ENCODE assay signal across 13 cellular contexts in genomic region chr12:50514526-50515276, GRCh38. TPM values are rescaled to one million over a fixed set of nuclear protein-coding genes. Genes with fewer than 3 reads are reported as not detected.
DNase-seq lines count a peak whose midpoint lies in the region; ATAC-seq, FAIRE-seq and TF ChIP-seq lines count a peak whose summit lies in the region.
"Had no signal": no experiment of that assay in that cellular context is flagged by ENCODE, and none has a peak within 500 bp of the region (broad histone marks: within the 10 kb centered on the region; RNA-seq: fewer than 3 reads in every experiment).

No MANE protein-coding gene starts in this region.

- H4K20me1 ChIP-seq in DND-41 (ENCODE audit: insufficient read depth, low read length) = peaks cover 15% of the 10 kb centered on the region; the same call in 1 of the 2 replicates

- H3K27ac Mint-ChIP-seq in activated CD4-positive, alpha-beta memory T cell treated with anti-CD3 and anti-CD28 coated beads for 36 hours = peak overlapping the region; percentile 68
- H3K27ac Mint-ChIP-seq in naive thymus-derived CD4-positive, alpha-beta T cell = peak overlapping the region in 7 of 9 donors; percentile 65 to 96 (median 93)

- no peaks in the 10 kb centered on the region for H3K9me3 ChIP-seq in DND-41 (ENCODE audit: insufficient read depth, low read length, severe bottlenecking)
- no peaks in the 10 kb centered on the region for H3K9me3 ChIP-seq in naive thymus-derived CD4-positive, alpha-beta T cell (ENCODE audit: control insufficient read depth in 2 of 3, low read length in 3 of 3)
- H3K9me3 ChIP-seq: gastrocnemius medialis had no signal

- CTCF ChIA-PET in activated CD4-positive, alpha-beta memory T cell treated with anti-CD3 and anti-CD28 coated beads for 36 hours (lab: Charles Lee) = interaction anchor here (1.8 to 2.1 kb wide), 2 partner anchors 10 to 123 kb away, joined by 5 to 12 read pairs; partner anchors contain the start of gene DIP2B
- CTCF ChIA-PET in naive thymus-derived CD4-positive, alpha-beta T cell (lab: Charles Lee) = interaction anchor here (0.6 to 1.6 kb wide), 3 partner anchors 9 to 48 kb away, joined by 3 to 8 read pairs (median 4); partner anchors contain the start of gene DIP2B

- intact Hi-C loops in activated CD4-positive, alpha-beta memory T cell treated with anti-CD3 and anti-CD28 coated beads for 36 hours (cut with micrococcal nuclease) = loop anchor here (5.0 kb wide), 1 partner anchor 43 kb away; no protein-coding TSS in a partner anchor
- intact Hi-C loops in naive thymus-derived CD4-positive, alpha-beta T cell (cut with micrococcal nuclease) = loop anchor here (1.0 to 2.0 kb wide), 2 partner anchors 18 to 250 kb away; partner anchors contain the start of gene ATF1 (in 1 of the 2)
- intact Hi-C loops in lower leg skin (cut with DNase I; ENCODE audit: low total_unique reads) = no loop called here

- no peak for TF ChIP-seq POLR2A in lower leg skin (IDR thresholded peaks at IDR 0.05)

- H3K4me2 ChIP-seq in DND-41 (ENCODE audit: insufficient read depth, low read length) = no peak overlapping the region

- H3K4me1 Mint-ChIP-seq in activated CD4-positive, alpha-beta memory T cell treated with anti-CD3 and anti-CD28 coated beads for 36 hours (ENCODE audit: low read depth) = peaks cover 46% of the 10 kb centered on the region
- H3K4me1 Mint-ChIP-seq in naive thymus-derived CD4-positive, alpha-beta T cell = peaks cover 45 to 63% (median 51%) of the 10 kb centered on the region in 7 donors

- no peak for TF ChIP-seq CTCF in DND-41 (IDR thresholded peaks at IDR 0.05; ENCODE audit: borderline replicate concordance, extremely low read depth, low read length, poor library complexity, severe bottlenecking)
- TF ChIP-seq CTCF in lower leg skin (IDR thresholded peaks at IDR 0.05) = no peak

- no peak overlapping the region for H3K4me3 Mint-ChIP-seq in activated CD4-positive, alpha-beta memory T cell treated with anti-CD3 and anti-CD28 coated beads for 36 hours
- peak overlapping the region; percentile 73 to 90 (median 78) for H3K4me3 Mint-ChIP-seq in naive thymus-derived CD4-positive, alpha-beta T cell

- H3K9ac ChIP-seq in DND-41 (ENCODE audit: low read depth, low read length) = no peak overlapping the region

- no peak for FAIRE-seq in urothelium cell line (lab: Jason Lieb, UNC)

- H3K27ac ChIP-seq in DND-41 (ENCODE audit: low read length) = no peak overlapping the region
- peak overlapping the region; percentile 50 for H3K27ac ChIP-seq in naive thymus-derived CD4-positive, alpha-beta T cell (ENCODE audit: low read depth, low read length)
- H3K27ac ChIP-seq: gastrocnemius medialis had no signal

- H3K27me3 ChIP-seq in DND-41 (ENCODE audit: insufficient read depth, low read length, poor library complexity) = no peaks in the 10 kb centered on the region
- no peaks in the 10 kb centered on the region for H3K27me3 ChIP-seq in naive thymus-derived CD4-positive, alpha-beta T cell (ENCODE audit: control insufficient read depth in 2 of 2, insufficient read depth in 2 of 2, low read length in 2 of 2)
- H3K27me3 ChIP-seq: gastrocnemius medialis had no signal

- peaks cover 95% of the 10 kb centered on the region for H3K79me2 ChIP-seq in DND-41 (ENCODE audit: insufficient read depth, low read length)

- DNase-seq in DND-41 (no peak), AML-193 (lab: John Stamatoyannopoulos, UW) (no peak), urothelium cell line (ENCODE audit: low spot score) (no peak), lower leg skin (ENCODE audit: low spot score in 2 of 2) (no peak)
- DNase-seq in activated CD4-positive, alpha-beta memory T cell treated with anti-CD3 and anti-CD28 coated beads for 36 hours = no peak
- DNase-seq in naive thymus-derived CD4-positive, alpha-beta T cell = peak in 1 of 9 donors; percentile 10
- DNase-seq: activated CD4-positive, alpha-beta T cell treated with anti-CD3 and anti-CD28 coated beads for 4 hours; effector CD4-positive, alpha-beta T cell; gastrocnemius medialis; NCI-H1092 treated with DMSO at 0.1 percent for 48 hours; NCI-H526 treated with DMSO at 0.1 percent for 48 hours; stimulated activated CD4-positive, alpha-beta T cell treated with anti-CD3 and anti-CD28 coated beads, Interleukin-15, amount 100 ng/mL, for 24 hours had no signal

- H3K4me3 ChIP-seq in DND-41 (ENCODE audit: low read depth in 1 of 2, low read length in 2 of 2) (no peak overlapping the region), lower leg skin (ENCODE audit: low read depth, poor library complexity, severe bottlenecking) (no peak overlapping the region)
- H3K4me3 ChIP-seq in naive thymus-derived CD4-positive, alpha-beta T cell (ENCODE audit: low read length) = peak overlapping the region; percentile 28
- H3K4me3 ChIP-seq: gastrocnemius medialis had no signal

- 79 to 84% methylated on average over 4 of the region's 4 CpGs for WGBS in lower leg skin, 2 donors

- peak; percentile 22; the same call in 1 of the 3 replicates for ATAC-seq in DND-41 (ENCODE audit: insufficient read depth, low read depth)
- peak; percentile 38 for ATAC-seq in GM21423 (IDR thresholded peaks at IDR 0.05; ENCODE audit: unreplicated experiment)
- no peak for ATAC-seq in naive thymus-derived CD4-positive, alpha-beta T cell
- ATAC-seq: gastrocnemius medialis had no signal

- no peaks in the 10 kb centered on the region; the same call in 1 of the 2 replicates for H3K4me1 ChIP-seq in DND-41 (ENCODE audit: insufficient read depth, low read length)
- peaks cover 19 to 71% of the 10 kb centered on the region in 2 donors for H3K4me1 ChIP-seq in naive thymus-derived CD4-positive, alpha-beta T cell (ENCODE audit: control insufficient read depth in 2 of 2, insufficient read depth in 2 of 2, low read length in 2 of 2)

- no peak overlapping the region for H2AFZ ChIP-seq in DND-41 (ENCODE audit: low read depth, low read length)

- POLR2A ChIA-PET in activated CD4-positive, alpha-beta memory T cell treated with anti-CD3 and anti-CD28 coated beads for 36 hours (lab: Charles Lee) = no interaction called here
- POLR2A ChIA-PET in naive thymus-derived CD4-positive, alpha-beta T cell (lab: Charles Lee) = interaction anchor here (0.6 to 1.9 kb wide), 4 partner anchors 9 to 39 kb away, joined by 3 to 4 read pairs (median 4); no protein-coding TSS in a partner anchor

- no peaks in the 10 kb centered on the region for H3K27me3 Mint-ChIP-seq in activated CD4-positive, alpha-beta memory T cell treated with anti-CD3 and anti-CD28 coated beads for 36 hours
- H3K27me3 Mint-ChIP-seq in naive thymus-derived CD4-positive, alpha-beta T cell = no peaks in the 10 kb centered on the region

- H3K36me3 Mint-ChIP-seq in activated CD4-positive, alpha-beta memory T cell treated with anti-CD3 and anti-CD28 coated beads for 36 hours = no peaks in the 10 kb centered on the region
- H3K36me3 Mint-ChIP-seq in naive thymus-derived CD4-positive, alpha-beta T cell = peaks cover 0 to 12% (median 0%) of the 10 kb centered on the region in 5 donors

- no peaks in the 10 kb centered on the region for H3K9me3 Mint-ChIP-seq in activated CD4-positive, alpha-beta memory T cell treated with anti-CD3 and anti-CD28 coated beads for 36 hours
- H3K9me3 Mint-ChIP-seq in naive thymus-derived CD4-positive, alpha-beta T cell = peaks cover 0 to 2% (median 0%) of the 10 kb centered on the region in 11 donors

- no peaks in the 10 kb centered on the region for H3K36me3 ChIP-seq in DND-41 (ENCODE audit: insufficient read depth, low read length)
- no peaks in the 10 kb centered on the region for H3K36me3 ChIP-seq in naive thymus-derived CD4-positive, alpha-beta T cell (ENCODE audit: control insufficient read depth in 2 of 3, insufficient read depth in 3 of 3, low read length in 3 of 3)
- H3K36me3 ChIP-seq: gastrocnemius medialis had no signal

RNA-seq across cellular contexts. Expression of gene DIP2B, which starts 9.9 kb away (rescaled TPM):
- 10 to 100 TPM; 23.3 to 23.7 TPM for total RNA-seq in activated CD4-positive, alpha-beta memory T cell treated with anti-CD3 and anti-CD28 coated beads for 36 hours
- total RNA-seq in naive thymus-derived CD4-positive, alpha-beta T cell = 10 to 100 TPM; 34.1 to 41.8 (median 39.9) TPM
- 10 to 100 TPM; 10.0 to 23.5 TPM for polyA plus RNA-seq in naive thymus-derived CD4-positive, alpha-beta T cell
- total RNA-seq in lower leg skin = 100 to 1,000 TPM in 1 of 4 donors, 10 to 100 TPM in 3; 56.9 to 104 (median 68.6) TPM
